In the genomic region with DNA sequence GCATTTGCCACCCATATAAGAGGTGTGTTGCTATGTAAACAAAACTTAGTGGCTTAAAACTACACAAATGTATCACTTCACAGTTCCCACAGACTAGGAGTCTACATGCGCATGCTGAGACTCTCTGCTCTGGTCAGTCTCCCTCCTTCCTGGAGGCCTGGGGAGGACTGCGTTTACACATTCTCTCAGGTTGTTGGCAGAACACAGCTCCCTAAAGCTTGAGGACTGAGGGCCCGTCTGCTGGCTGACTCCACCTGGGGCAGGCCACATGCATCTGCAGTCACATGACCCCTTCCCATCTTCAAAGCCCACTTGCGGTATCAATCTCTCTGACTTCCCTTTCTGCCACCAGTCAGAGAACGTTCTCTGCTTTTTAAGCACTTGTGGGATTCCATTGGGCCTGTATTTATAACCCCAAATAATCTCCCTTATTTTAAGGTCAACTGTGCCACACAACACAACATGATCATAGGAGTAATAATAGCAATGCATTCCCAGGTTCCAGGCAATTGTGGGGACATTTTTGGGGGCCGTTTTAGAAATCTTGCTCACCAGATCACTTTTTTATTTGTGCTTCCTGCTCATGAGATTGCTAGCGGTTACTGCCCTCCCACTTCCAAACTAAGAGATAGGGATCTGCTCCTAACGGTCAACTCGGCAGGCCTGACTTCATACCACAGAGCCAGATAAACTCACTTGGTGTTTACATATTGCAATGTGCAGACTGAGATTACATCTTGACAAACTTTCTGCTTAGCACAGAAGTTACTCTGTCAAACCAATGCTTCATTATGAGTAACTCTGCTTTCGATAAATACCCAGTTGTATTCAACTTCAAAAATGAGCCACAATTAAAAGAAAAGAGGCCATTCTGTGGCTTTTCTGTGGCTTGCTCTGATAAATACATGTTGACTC, we compare ENCODE assay signal across 8 cellular contexts.
DNase-seq lines count a peak whose midpoint lies in the region; ATAC-seq and TF ChIP-seq lines count a peak whose summit lies in the region.

No MANE protein-coding gene starts in this region.

- H3K36me3 ChIP-seq in Loucy (ENCODE audit: insufficient read depth, low read length) (no peaks in the 10 kb centered on the region), left ventricle myocardium inferior (no peaks in the 10 kb centered on the region)

- peak overlapping the region; percentile 63 for H3K27ac ChIP-seq in left ventricle myocardium inferior (replicated peaks)

- peak overlapping the region; percentile 55 for H3K9ac ChIP-seq in Loucy (ENCODE audit: low read depth, low read length, poor library complexity, severe bottlenecking)

- peaks cover 11% of the 10 kb centered on the region for H3F3A ChIP-seq in Loucy (ENCODE audit: low read depth)

- H3K4me2 ChIP-seq in Loucy (ENCODE audit: low read depth, low read length, poor library complexity, severe bottlenecking): peak overlapping the region; percentile 55

- H3K9me3 ChIP-seq in Loucy (ENCODE audit: insufficient read depth, low read depth, low read length): no peaks in the 10 kb centered on the region
- H3K9me3 ChIP-seq in left ventricle myocardium inferior (replicated peaks): no peaks in the 10 kb centered on the region

- TF ChIP-seq CTCF in CD14-positive monocyte (IDR thresholded peaks at IDR 0.05): no peak
- no peak for TF ChIP-seq CTCF in Loucy (conservative IDR thresholded peaks at IDR 0.05; ENCODE audit: low read length)
- TF ChIP-seq CTCF in left ventricle myocardium inferior (IDR thresholded peaks at IDR 0.05; ENCODE audit: borderline replicate concordance): no peak

- H3K27me3 Mint-ChIP-seq in CD14-positive monocyte (ENCODE audit: low read depth in 3 of 3): peaks cover 2% of the 10 kb centered on the region in 3 donors
- H3K27me3 Mint-ChIP-seq in activated T-cell treated with anti-CD3 and anti-CD28 coated beads, Interleukin-2, amount 50 U/mL, for 72 hours (ENCODE audit: low read depth): no peaks in the 10 kb centered on the region

- H3K36me3 Mint-ChIP-seq in CD14-positive monocyte: peaks cover 3 to 10% of the 10 kb centered on the region in 2 donors
- no peaks in the 10 kb centered on the region for H3K36me3 Mint-ChIP-seq in activated T-cell treated with anti-CD3 and anti-CD28 coated beads, Interleukin-2, amount 50 U/mL, for 72 hours (ENCODE audit: insufficient read depth in 2 of 2)

- no peaks in the 10 kb centered on the region for H3K79me2 ChIP-seq in Loucy (ENCODE audit: insufficient read depth, low read length)

- ATAC-seq in activated T-cell treated with anti-CD3 and anti-CD28 coated beads, Interleukin-2, amount 50 U/mL, for 72 hours (replicated peaks in 1 of 2): peak; percentile 89 to 90
- ATAC-seq in HG03571 (IDR thresholded peaks at IDR 0.05; ENCODE audit: unreplicated experiment) (no peak), GM19452 (IDR thresholded peaks at IDR 0.05; ENCODE audit: unreplicated experiment) (no peak), HG02763 (IDR thresholded peaks at IDR 0.05; ENCODE audit: unreplicated experiment) (no peak)

- H3K27ac Mint-ChIP-seq in CD14-positive monocyte: peak overlapping the region in 4 of 7 donors; percentile 35 to 69 (median 44)
- peak overlapping the region; percentile 89 for H3K27ac Mint-ChIP-seq in activated T-cell treated with anti-CD3 and anti-CD28 coated beads, Interleukin-2, amount 50 U/mL, for 72 hours

- H3K4me1 Mint-ChIP-seq in CD14-positive monocyte: peaks cover 22% of the 10 kb centered on the region
- peaks cover 32% of the 10 kb centered on the region for H3K4me1 Mint-ChIP-seq in activated T-cell treated with anti-CD3 and anti-CD28 coated beads, Interleukin-2, amount 50 U/mL, for 72 hours (ENCODE audit: low read depth)

- peaks cover under 1 to 7% (median 3%) of the 10 kb centered on the region in 7 donors for H3K9me3 Mint-ChIP-seq in CD14-positive monocyte
- H3K9me3 Mint-ChIP-seq in activated T-cell treated with anti-CD3 and anti-CD28 coated beads, Interleukin-2, amount 50 U/mL, for 72 hours: no peaks in the 10 kb centered on the region

- intact Hi-C loops in CD14-positive monocyte (cut with micrococcal nuclease): no loop called here
- intact Hi-C loops in left ventricle myocardium inferior (cut with micrococcal nuclease): loop anchor here (10.0 kb wide), 1 partner anchor 54 kb away; no protein-coding TSS in a partner anchor

- DNase-seq in CD14-positive monocyte (ENCODE audit: low spot score) (no peak), left ventricle myocardium inferior (no peak)
- peak; percentile 45 for DNase-seq in activated T-cell treated with anti-CD3 and anti-CD28 coated beads, Interleukin-2, amount 50 U/mL, for 72 hours
- peak in 2 of 3 experiments; percentile 5 to 20 for DNase-seq in stimulated activated CD4-positive, alpha-beta T cell treated with anti-CD3 and anti-CD28 coated beads, TNF-alpha, amount 100 ng/mL, for 24 hours (ENCODE audit: low read depth in 3 of 3)

- no peaks in the 10 kb centered on the region for H3K9me2 ChIP-seq in Loucy (replicated peaks; ENCODE audit: low read depth, low read length)

- H3K4me3 Mint-ChIP-seq in CD14-positive monocyte: no peak overlapping the region
- peak overlapping the region; percentile 67 to 91 for H3K4me3 Mint-ChIP-seq in activated T-cell treated with anti-CD3 and anti-CD28 coated beads, Interleukin-2, amount 50 U/mL, for 72 hours

- H3K4me1 ChIP-seq in Loucy (ENCODE audit: insufficient read depth, low read length, poor library complexity, severe bottlenecking) (peaks cover 35% of the 10 kb centered on the region), left ventricle myocardium inferior (peaks cover 39% of the 10 kb centered on the region)

- H3K27me3 ChIP-seq in Loucy (ENCODE audit: insufficient read depth, low read length, poor library complexity, severe bottlenecking): no peaks in the 10 kb centered on the region
- H3K27me3 ChIP-seq in left ventricle myocardium inferior (ENCODE audit: low read depth): no peaks in the 10 kb centered on the region

- H2AFZ ChIP-seq in Loucy (ENCODE audit: low read length): peak overlapping the region; percentile 67

- H3K4me3 ChIP-seq in Loucy (ENCODE audit: low read length, poor library complexity, severe bottlenecking) (peak overlapping the region; percentile 55), left ventricle myocardium inferior (peak overlapping the region; percentile 3)

- H4K20me1 ChIP-seq in Loucy (ENCODE audit: insufficient read depth, low read length, poor library complexity, severe bottlenecking): no peaks in the 10 kb centered on the region

Comparison
In these comparisons a context has a peak if more than half of its experiments do, and no peak if none do; other contexts are left out.
1. DNase-seq: peak in activated T-cell treated with anti-CD3 and anti-CD28 coated beads, Interleukin-2, amount 50 U/mL, for 72 hours (2 of 2) and stimulated activated CD4-positive, alpha-beta T cell treated with anti-CD3 and anti-CD28 coated beads, TNF-alpha, amount 100 ng/mL, for 24 hours (2 of 3); none in CD14-positive monocyte (single experiment) and left ventricle myocardium inferior (single experiment).
2. H3K4me3 Mint-ChIP-seq: peak in activated T-cell treated with anti-CD3 and anti-CD28 coated beads, Interleukin-2, amount 50 U/mL, for 72 hours (2 of 2); none in CD14-positive monocyte (0 of 2).
3. ATAC-seq: peak in activated T-cell treated with anti-CD3 and anti-CD28 coated beads, Interleukin-2, amount 50 U/mL, for 72 hours (2 of 2); none in HG03571 (single experiment), GM19452 (single experiment) and HG02763 (single experiment).